Comparison of ENCODE assay signal across 8 cellular contexts in genomic region chr12:92505373-92506340, GRCh38.
DNase-seq lines count a peak whose midpoint lies in the region; TF ChIP-seq lines count a peak whose summit lies in the region.

No MANE protein-coding gene starts in this region.

- peak; percentile 39 for DNase-seq in NCI-H82 (lab: John Stamatoyannopoulos, UW)
- no peak for DNase-seq in NCI-H82 treated with DMSO at 0.1 percent for 48 hours (lab: John Stamatoyannopoulos, UW; ENCODE audit: unreplicated experiment)
- peak; percentile 77 for DNase-seq in NCI-H2107 treated with DMSO at 0.1 percent for 48 hours (lab: John Stamatoyannopoulos, UW; ENCODE audit: unreplicated experiment)
- DNase-seq in activated effector memory CD4-positive, alpha-beta T cell treated with Interleukin-2 at 50 U/mL for 16 hours: peak; percentile 32
- peak; percentile 78 for DNase-seq in cardiac septum (ENCODE audit: low spot score)
- peak; percentile 47 for DNase-seq in retina
- no peak for DNase-seq in NCI-H2196 treated with DMSO at 0.1 percent for 48 hours (lab: John Stamatoyannopoulos, UW; ENCODE audit: unreplicated experiment)
- no peak for DNase-seq in A673 (ENCODE audit: low spot score)

- CTCF ChIA-PET in A673 (lab: Charles Lee): no interaction called here

- no peak for TF ChIP-seq CTCF in A673 (conservative IDR thresholded peaks at IDR 0.05; ENCODE audit: low read depth, low read length)

- H3K4me1 ChIP-seq in A673 (ENCODE audit: insufficient read depth, low read length, poor library complexity, severe bottlenecking): no peaks in the 10 kb centered on the region

- no peak overlapping the region for H3K4me3 ChIP-seq in A673 (ENCODE audit: low read depth, low read length, poor library complexity, severe bottlenecking)

- no peak overlapping the region for H3K27ac ChIP-seq in A673 (ENCODE audit: low read depth, low read length, poor library complexity, severe bottlenecking)

- H3K36me3 ChIP-seq in A673 (ENCODE audit: insufficient read depth, low read length, poor library complexity, severe bottlenecking): no peaks in the 10 kb centered on the region

- no TSS peak for BruUV-seq in A673 (replicated peaks; lab: Mats Ljungman, UMichigan)

- intact Hi-C loops in cardiac septum (cut with DNase I): no loop called here
- intact Hi-C loops in A673 (cut with micrococcal nuclease; ENCODE audit: unreplicated experiment): no loop called here

- POLR2A ChIA-PET in A673 (lab: Charles Lee; ENCODE audit: low non-redundant PET): interaction anchor here (0.6 kb wide), 1 partner anchor 1109 kb away, joined by 3 read pairs; no protein-coding TSS in a partner anchor

- H3K9me3 ChIP-seq in A673 (ENCODE audit: low read depth, low read length, poor library complexity, severe bottlenecking): no peaks in the 10 kb centered on the region

- H3K27me3 ChIP-seq in A673 (replicated peaks; ENCODE audit: insufficient read depth, low read depth, low read length, poor library complexity): no peaks in the 10 kb centered on the region

Comparison
In these comparisons a context has a peak if more than half of its experiments do, and no peak if none do; other contexts are left out.
1. DNase-seq: peak in NCI-H82 (single experiment), NCI-H2107 treated with DMSO at 0.1 percent for 48 hours (single experiment), activated effector memory CD4-positive, alpha-beta T cell treated with Interleukin-2 at 50 U/mL for 16 hours (single experiment), cardiac septum (single experiment) and retina (single experiment); none in NCI-H82 treated with DMSO at 0.1 percent for 48 hours (single experiment), NCI-H2196 treated with DMSO at 0.1 percent for 48 hours (single experiment) and A673 (single experiment).